In the genomic region with DNA sequence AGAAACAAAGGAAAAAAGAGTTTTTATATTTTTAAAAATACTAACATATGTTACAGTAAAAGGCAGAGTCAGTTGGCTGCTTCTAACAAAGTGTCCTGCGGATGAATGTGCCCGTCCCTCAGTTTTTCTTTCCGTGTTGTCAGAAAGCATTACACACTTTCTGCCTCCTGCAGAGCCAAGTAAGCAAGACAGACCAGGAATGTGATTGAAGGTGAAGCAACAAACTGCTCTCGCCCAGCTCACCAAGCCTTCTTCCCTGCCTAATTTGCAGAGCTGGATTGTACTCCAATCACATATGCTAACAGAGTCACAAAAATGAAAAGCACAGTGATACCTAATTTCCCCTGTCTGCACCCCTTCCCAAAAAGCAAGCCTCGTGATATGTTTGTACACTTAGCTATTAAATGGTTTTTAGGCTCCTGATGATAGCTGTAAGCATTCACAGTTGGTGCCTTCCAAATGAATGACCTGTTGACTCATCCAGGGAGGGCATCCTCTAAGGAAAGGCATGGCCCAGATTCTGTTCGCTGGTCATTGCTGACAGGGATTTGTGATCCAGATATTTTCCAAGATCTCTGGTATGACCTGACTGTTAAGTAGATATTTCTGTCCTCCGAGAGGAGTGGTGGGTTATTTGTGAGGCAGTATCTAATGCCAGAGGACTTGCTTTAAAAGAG, we compare ENCODE assay signal across 14 cellular contexts.
DNase-seq lines count a peak whose midpoint lies in the region; ATAC-seq and TF ChIP-seq lines count a peak whose summit lies in the region.
"Had no signal": no experiment of that assay in that cellular context is flagged by ENCODE, and none has a peak within 500 bp of the region (broad histone marks: within the 10 kb centered on the region; RNA-seq: fewer than 3 reads in every experiment).

No MANE protein-coding gene starts in this region.

- ATAC-seq in GM18498 (IDR thresholded peaks at IDR 0.05; ENCODE audit: unreplicated experiment), result no peak

- peak overlapping the region; percentile 43 to 73 for H3K27ac ChIP-seq in tibial artery
- H3K27ac ChIP-seq: SJSA1, VCaP had no signal

- intact Hi-C loops in tibial artery (cut with DNase I; ENCODE audit: low total_unique reads), result loop anchor here (10.0 kb wide), 1 partner anchor 186 kb away; a partner anchor contains a TSS

- no peaks in the 10 kb centered on the region for H3K36me3 ChIP-seq in tibial artery
- H3K36me3 ChIP-seq: SJSA1 had no signal

- no peak overlapping the region for H3K4me3 Mint-ChIP-seq in mesothelial cell of epicardium
- H3K4me3 Mint-ChIP-seq in activated naive CD4-positive, alpha-beta T cell treated with anti-CD3 and anti-CD28 coated beads, Interleukin-2, amount 10 ng/mL, durations not matched to agents 7 days and 5 days, result no peak overlapping the region
- H3K4me3 Mint-ChIP-seq: CD4-positive, CD25-positive, alpha-beta regulatory T cell; memory B cell had no signal

- H3K9me3 ChIP-seq in tibial artery, result no peaks in the 10 kb centered on the region
- H3K9me3 ChIP-seq: SJSA1 had no signal

- H3K4me3 ChIP-seq in tibial artery, result no peak overlapping the region
- H3K4me3 ChIP-seq: SJSA1 had no signal

- no peaks in the 10 kb centered on the region for H3K36me3 Mint-ChIP-seq in mesothelial cell of epicardium
- no peaks in the 10 kb centered on the region for H3K36me3 Mint-ChIP-seq in activated naive CD4-positive, alpha-beta T cell treated with anti-CD3 and anti-CD28 coated beads, Interleukin-2, amount 10 ng/mL, durations not matched to agents 7 days and 5 days
- H3K36me3 Mint-ChIP-seq: CD4-positive, CD25-positive, alpha-beta regulatory T cell; memory B cell had no signal

- peak; percentile 12 for DNase-seq in RPMI7951 (ENCODE audit: low read depth)
- peak; percentile 4 for DNase-seq in fibroblast of gingiva (ENCODE audit: low read depth)
- no peak for DNase-seq in mesothelial cell of epicardium (ENCODE audit: low spot score in 2 of 2, unreplicated experiment in 2 of 2)
- DNase-seq in tibial artery, result no peak
- no peak for DNase-seq in NCI-H187 (lab: John Stamatoyannopoulos, UW)
- no peak for DNase-seq in activated naive CD4-positive, alpha-beta T cell treated with anti-CD3 and anti-CD28 coated beads, Interleukin-2, amount 10 ng/mL, durations not matched to agents 7 days and 5 days
- DNase-seq: CD4-positive, CD25-positive, alpha-beta regulatory T cell; NCI-H2171; stimulated activated CD4-positive, alpha-beta T cell treated with anti-CD3 and anti-CD28 coated beads, Interleukin-2, amount 100 ng/mL, for 24 hours; stimulated activated CD8-positive, alpha-beta memory T cell treated with anti-CD3 and anti-CD28 coated beads, Interleukin-4, amount 100 ng/mL, for 48 hours had no signal

- peaks cover 0 to 75% (median 8%) of the 10 kb centered on the region in 4 donors for H3K4me1 ChIP-seq in tibial artery
- H3K4me1 ChIP-seq: SJSA1 had no signal

- no peaks in the 10 kb centered on the region for H3K27me3 Mint-ChIP-seq in mesothelial cell of epicardium (ENCODE audit: low read depth)
- no peaks in the 10 kb centered on the region for H3K27me3 Mint-ChIP-seq in activated naive CD4-positive, alpha-beta T cell treated with anti-CD3 and anti-CD28 coated beads, Interleukin-2, amount 10 ng/mL, durations not matched to agents 7 days and 5 days
- H3K27me3 Mint-ChIP-seq: CD4-positive, CD25-positive, alpha-beta regulatory T cell; memory B cell had no signal

- peaks cover 16% of the 10 kb centered on the region for H3K4me1 Mint-ChIP-seq in mesothelial cell of epicardium
- H3K4me1 Mint-ChIP-seq in activated naive CD4-positive, alpha-beta T cell treated with anti-CD3 and anti-CD28 coated beads, Interleukin-2, amount 10 ng/mL, durations not matched to agents 7 days and 5 days, result no peaks in the 10 kb centered on the region
- H3K4me1 Mint-ChIP-seq: CD4-positive, CD25-positive, alpha-beta regulatory T cell; memory B cell had no signal

- H3K27ac Mint-ChIP-seq in mesothelial cell of epicardium, result peak overlapping the region; percentile 76
- H3K27ac Mint-ChIP-seq in activated naive CD4-positive, alpha-beta T cell treated with anti-CD3 and anti-CD28 coated beads, Interleukin-2, amount 10 ng/mL, durations not matched to agents 7 days and 5 days, result no peak overlapping the region
- H3K27ac Mint-ChIP-seq: memory B cell had no signal

- TF ChIP-seq CTCF in mesothelial cell of epicardium (IDR thresholded peaks at IDR 0.05; ENCODE audit: unreplicated experiment), result no peak
- TF ChIP-seq CTCF in tibial artery (IDR thresholded peaks at IDR 0.05), result no peak

- CTCF ChIA-PET in activated naive CD4-positive, alpha-beta T cell treated with anti-CD3 and anti-CD28 coated beads, Interleukin-2, amount 10 ng/mL, durations not matched to agents 7 days and 5 days (lab: Charles Lee), result no interaction called here

- H3K27me3 ChIP-seq in tibial artery, result no peaks in the 10 kb centered on the region
- H3K27me3 ChIP-seq: SJSA1 had no signal

- H3K9me3 Mint-ChIP-seq in mesothelial cell of epicardium, result peaks cover 4% of the 10 kb centered on the region
- H3K9me3 Mint-ChIP-seq in activated naive CD4-positive, alpha-beta T cell treated with anti-CD3 and anti-CD28 coated beads, Interleukin-2, amount 10 ng/mL, durations not matched to agents 7 days and 5 days, result peaks cover 9% of the 10 kb centered on the region

Comparison
In these comparisons a context has a peak if more than half of its experiments do, and no peak if none do; other contexts are left out.
1. DNase-seq: peak in RPMI7951 (single experiment) and fibroblast of gingiva (single experiment); none in mesothelial cell of epicardium (0 of 2), tibial artery (0 of 2), NCI-H187 (0 of 2) and activated naive CD4-positive, alpha-beta T cell treated with anti-CD3 and anti-CD28 coated beads, Interleukin-2, amount 10 ng/mL, durations not matched to agents 7 days and 5 days (single experiment).